Comparison of ENCODE assay signal across 24 cellular contexts in genomic region chr1:20500716-20501115, GRCh38. TPM values are rescaled to one million over a fixed set of nuclear protein-coding genes. Genes with fewer than 3 reads are reported as not detected.
DNase-seq lines count a peak whose midpoint lies in the region; TF ChIP-seq lines count a peak whose summit lies in the region.
"Had no signal": no experiment of that assay in that cellular context is flagged by ENCODE, and none has a peak within 500 bp of the region (broad histone marks: within the 10 kb centered on the region; RNA-seq: fewer than 3 reads in every experiment).

No MANE protein-coding gene starts in this region.

- peaks cover 26% of the 10 kb centered on the region for H3K79me2 ChIP-seq in osteoblast (ENCODE audit: insufficient read depth, low read length)

- H3K4me2 ChIP-seq in osteoblast (ENCODE audit: insufficient read depth, low read length) = no peak overlapping the region
- H3K4me2 ChIP-seq: BLaER1 had no signal

- H3K4me1 ChIP-seq in left ventricle myocardium inferior (peaks cover 25% of the 10 kb centered on the region), osteoblast (ENCODE audit: insufficient read depth, low read length) (peaks cover 8% of the 10 kb centered on the region), ascending aorta (peaks cover 0 to 10% of the 10 kb centered on the region in 2 donors)
- H3K4me1 ChIP-seq: BE2C had no signal

- H2AFZ ChIP-seq in osteoblast (ENCODE audit: low read length) = no peak overlapping the region

- H4K20me1 ChIP-seq in osteoblast (ENCODE audit: insufficient read depth, low read length) = peaks cover 6% of the 10 kb centered on the region

- no peaks in the 10 kb centered on the region for H3K27me3 ChIP-seq in left ventricle myocardium inferior (ENCODE audit: low read depth)
- H3K27me3 ChIP-seq in osteoblast (ENCODE audit: insufficient read depth, low read length) = no peaks in the 10 kb centered on the region
- H3K27me3 ChIP-seq in ascending aorta = no peaks in the 10 kb centered on the region
- H3K27me3 ChIP-seq: BE2C, BLaER1 had no signal

- H3K9me3 ChIP-seq in left ventricle myocardium inferior (replicated peaks) = no peaks in the 10 kb centered on the region
- no peaks in the 10 kb centered on the region for H3K9me3 ChIP-seq in osteoblast (ENCODE audit: low read depth, low read length)
- H3K9me3 ChIP-seq in ascending aorta = no peaks in the 10 kb centered on the region
- H3K9me3 ChIP-seq: BE2C, BLaER1 had no signal

- H3K27ac ChIP-seq in left ventricle myocardium inferior (replicated peaks) = no peak overlapping the region
- no peak overlapping the region for H3K27ac ChIP-seq in osteoblast (ENCODE audit: low read depth, low read length)
- H3K27ac ChIP-seq in ascending aorta = no peak overlapping the region
- H3K27ac ChIP-seq: BLaER1 had no signal

- H3K36me3 ChIP-seq in left ventricle myocardium inferior (peaks cover 73% of the 10 kb centered on the region), osteoblast (ENCODE audit: insufficient read depth, low read length) (peaks cover 41% of the 10 kb centered on the region), ascending aorta (peaks cover 47 to 62% of the 10 kb centered on the region in 2 donors)

- DNase-seq in cardiac septum (ENCODE audit: low spot score) (peak; percentile 54), left ventricle myocardium inferior (no peak), osteoblast (ENCODE audit: insufficient read length, low spot score, missing footprints) (peak; percentile 54), posterior vena cava (ENCODE audit: low spot score) (no peak), ascending aorta (ENCODE audit: low spot score in 2 of 2) (no peak)
- DNase-seq: 8988T; ACHN; BE2C; C1 segment of cervical spinal cord; CD4-positive, alpha-beta memory T cell; CD4-positive, CD25-positive, alpha-beta regulatory T cell; CD8-positive, alpha-beta memory T cell; COR-L47; DMS 273 treated with DMSO at 0.1 percent for 48 hours; DMS153; DMS53; DMS79; DND-41; EL; GDM1 had no signal

- TF ChIP-seq CTCF in left ventricle myocardium inferior (IDR thresholded peaks at IDR 0.05; ENCODE audit: borderline replicate concordance) = no peak
- no peak for TF ChIP-seq CTCF in osteoblast (IDR thresholded peaks at IDR 0.05; ENCODE audit: extremely low read depth, low read depth, low read length)
- TF ChIP-seq CTCF in ascending aorta (IDR thresholded peaks at IDR 0.05) = no peak

- intact Hi-C loops in cardiac septum (cut with DNase I) = no loop called here
- intact Hi-C loops in left ventricle myocardium inferior (cut with micrococcal nuclease) = no loop called here
- intact Hi-C loops in posterior vena cava (cut with DNase I) = no loop called here
- intact Hi-C loops in ascending aorta (cut with DNase I) = no loop called here

- H3K4me3 ChIP-seq in left ventricle myocardium inferior (no peak overlapping the region), osteoblast (ENCODE audit: insufficient read depth, low read length) (no peak overlapping the region), ascending aorta (no peak overlapping the region)
- H3K4me3 ChIP-seq: BLaER1, GM12878 had no signal

RNA-seq across cellular contexts. Expression of gene MUL1, which starts 7.2 kb away (rescaled TPM):
- total RNA-seq in cardiac septum (35.1 TPM), left ventricle myocardium inferior (45.0 TPM), osteoblast (31.8 and 37.3 TPM in 2 replicates), posterior vena cava (10 to 100 TPM; 20.9 to 21.7 TPM), ascending aorta (34.7 TPM)

RNA-seq across cellular contexts. Expression of gene CAMK2N1, which starts 14.7 kb away (rescaled TPM):
- total RNA-seq in cardiac septum = 11.7 TPM
- 7.9 TPM for total RNA-seq in left ventricle myocardium inferior
- 0.36 and 1.5 TPM in 2 replicates for total RNA-seq in osteoblast
- total RNA-seq in posterior vena cava = 10 to 100 TPM; 12.3 to 22.9 TPM
- total RNA-seq in ascending aorta = 1.9 TPM
- total RNA-seq: G401 had no signal

RNA-seq across cellular contexts. Expression of gene FAM43B, which starts 51.7 kb away (rescaled TPM):
- total RNA-seq in cardiac septum (3.9 TPM), left ventricle myocardium inferior (1.9 TPM), osteoblast (under 0.01 TPM in 1 of 2 replicates, not detected in the other), posterior vena cava (1 to 10 TPM; 1.2 to 3.9 TPM), ascending aorta (0.75 TPM)
- total RNA-seq: A673; CD4-positive, alpha-beta memory T cell; CD4-positive, CD25-positive, alpha-beta regulatory T cell; CD8-positive, alpha-beta memory T cell; GM12878 had no signal

Comparison
In these comparisons a context has a peak if more than half of its experiments do, and no peak if none do; other contexts are left out.
1. DNase-seq: peak in cardiac septum (single experiment) and osteoblast (single experiment); none in left ventricle myocardium inferior (single experiment), posterior vena cava (single experiment) and ascending aorta (0 of 2).